ENCODE assay signal across 23 cellular contexts in genomic region chr1:182269097-182269496, GRCh38.
"Had no signal": no experiment of that assay in that cellular context is flagged by ENCODE, and none has a peak within 500 bp of the region (broad histone marks: within the 10 kb centered on the region; RNA-seq: fewer than 3 reads in every experiment).

No MANE protein-coding gene starts in this region.

- H3K27me3 ChIP-seq: esophagus muscularis mucosa, gastrocnemius medialis, left lung, ovary had no signal

- H3K4me3 Mint-ChIP-seq: activated CD4-positive, alpha-beta T cell treated with anti-CD3 and anti-CD28 coated beads, Interleukin-2, amount 10 ng/mL, durations not matched to agents 24 days and 14 days; activated CD8-positive, alpha-beta memory T cell treated with anti-CD3 and anti-CD28 coated beads, Interleukin-2, amount 10 ng/mL, durations not matched to agents 7 days and 5 days; activated CD8-positive, alpha-beta T cell treated with anti-CD3 and anti-CD28 coated beads for 36 hours; activated naive CD4-positive, alpha-beta T cell treated with anti-CD3 and anti-CD28 coated beads, Interleukin-2, amount 10 ng/mL, durations not matched to agents 7 days and 5 days; naive B cell had no signal

- H3K9me3 ChIP-seq: esophagus muscularis mucosa, gastrocnemius medialis, left lung, ovary had no signal

- H3K36me3 Mint-ChIP-seq: activated naive CD4-positive, alpha-beta T cell treated with anti-CD3 and anti-CD28 coated beads, Interleukin-2, amount 10 ng/mL, durations not matched to agents 7 days and 5 days; naive B cell had no signal

- H3K4me1 Mint-ChIP-seq: activated CD4-positive, alpha-beta T cell treated with anti-CD3 and anti-CD28 coated beads, Interleukin-2, amount 10 ng/mL, durations not matched to agents 24 days and 14 days; naive B cell had no signal

- H3K27me3 Mint-ChIP-seq: activated CD8-positive, alpha-beta memory T cell treated with anti-CD3 and anti-CD28 coated beads, Interleukin-2, amount 10 ng/mL, durations not matched to agents 7 days and 5 days; activated CD8-positive, alpha-beta T cell treated with anti-CD3 and anti-CD28 coated beads for 36 hours had no signal

- DNase-seq: activated CD4-positive, alpha-beta T cell treated with anti-CD3 and anti-CD28 coated beads, Interleukin-2, amount 10 ng/mL, durations not matched to agents 24 days and 14 days; activated CD8-positive, alpha-beta memory T cell treated with anti-CD3 and anti-CD28 coated beads, Interleukin-2, amount 10 ng/mL, durations not matched to agents 7 days and 5 days; activated CD8-positive, alpha-beta T cell treated with anti-CD3 and anti-CD28 coated beads for 36 hours; activated effector memory CD4-positive, alpha-beta T cell treated with anti-CD3 and anti-CD28 coated beads, Interleukin-2, amount 50 U/mL, for 16 hours; activated naive CD4-positive, alpha-beta T cell treated with anti-CD3 and anti-CD28 coated beads, Interleukin-2, amount 10 ng/mL, durations not matched to agents 7 days and 5 days; activated T-cell treated with anti-CD3 and anti-CD28 coated beads for 4 hours; amygdala; dermis blood vessel endothelial cell; effector CD8-positive, alpha-beta T cell; gastrocnemius medialis; hippocampal formation; kidney glomerular epithelial cell; left lung; naive B cell; ovary; right cardiac atrium; stimulated activated CD4-positive, alpha-beta T cell treated with anti-CD3 and anti-CD28 coated beads, Interleukin-4, amount 100 ng/mL, for 24 hours; stimulated activated naive CD4-positive, alpha-beta T cell treated with Interleukin-2 at 50 U/mL for 16 hours; T-helper 2 cell had no signal

- H3K27ac ChIP-seq: esophagus muscularis mucosa, gastrocnemius medialis, ovary, VCaP had no signal

- ATAC-seq: activated CD4-positive, CD25-positive, alpha-beta regulatory T cell treated with anti-CD3 and anti-CD28 coated beads, Interleukin-2, amount 50 U/mL, for 24 hours; activated CD8-positive, alpha-beta memory T cell treated with anti-CD3 and anti-CD28 coated beads, Interleukin-2, amount 10 ng/mL, durations not matched to agents 7 days and 5 days; activated CD8-positive, alpha-beta T cell treated with anti-CD3 and anti-CD28 coated beads for 36 hours; gastrocnemius medialis; left lung; right cardiac atrium had no signal

- H3K9me3 Mint-ChIP-seq: activated CD4-positive, alpha-beta T cell treated with anti-CD3 and anti-CD28 coated beads, Interleukin-2, amount 10 ng/mL, durations not matched to agents 24 days and 14 days; activated CD8-positive, alpha-beta T cell treated with anti-CD3 and anti-CD28 coated beads for 36 hours; activated naive CD4-positive, alpha-beta T cell treated with anti-CD3 and anti-CD28 coated beads, Interleukin-2, amount 10 ng/mL, durations not matched to agents 7 days and 5 days; naive B cell had no signal

- H3K27ac Mint-ChIP-seq: activated CD4-positive, alpha-beta T cell treated with anti-CD3 and anti-CD28 coated beads, Interleukin-2, amount 10 ng/mL, durations not matched to agents 24 days and 14 days; activated CD8-positive, alpha-beta memory T cell treated with anti-CD3 and anti-CD28 coated beads, Interleukin-2, amount 10 ng/mL, durations not matched to agents 7 days and 5 days; activated CD8-positive, alpha-beta T cell treated with anti-CD3 and anti-CD28 coated beads for 36 hours; activated naive CD4-positive, alpha-beta T cell treated with anti-CD3 and anti-CD28 coated beads, Interleukin-2, amount 10 ng/mL, durations not matched to agents 7 days and 5 days had no signal

- H3K36me3 ChIP-seq: esophagus muscularis mucosa, gastrocnemius medialis, left lung, ovary had no signal

- H3K4me3 ChIP-seq: esophagus muscularis mucosa, gastrocnemius medialis, left lung, lung, ovary had no signal
